ENCODE assay signal across 16 cellular contexts in genomic region chr10:22244855-22245254, GRCh38. TPM values are rescaled to one million over a fixed set of nuclear protein-coding genes. Genes with fewer than 3 reads are reported as not detected.
DNase-seq lines count a peak whose midpoint lies in the region; ATAC-seq, FAIRE-seq and TF ChIP-seq lines count a peak whose summit lies in the region.
"Had no signal": no experiment of that assay in that cellular context is flagged by ENCODE, and none has a peak within 500 bp of the region (broad histone marks: within the 10 kb centered on the region; RNA-seq: fewer than 3 reads in every experiment).

No MANE protein-coding gene starts in this region.

- H4K20me1 ChIP-seq in GM12878 (ENCODE audit: control insufficient read depth, insufficient read depth), result no peaks in the 10 kb centered on the region
- H4K20me1 ChIP-seq: BLaER1 treated with 17β-estradiol and CSF1 and Interleukin-3, amounts not matched to agents 10 nM and 100 nM had no signal

- no peak overlapping the region for H2AFZ ChIP-seq in GM12878 (ENCODE audit: control insufficient read depth, low read depth, low read length)

- FAIRE-seq in GM12878 (lab: Jason Lieb, UNC), result no peak

- peaks cover 5% of the 10 kb centered on the region for H3K9me3 Mint-ChIP-seq in activated CD8-positive, alpha-beta T cell treated with anti-CD3 and anti-CD28 coated beads for 36 hours
- no peaks in the 10 kb centered on the region for H3K9me3 Mint-ChIP-seq in activated CD8-positive, alpha-beta T cell treated with anti-CD3 and anti-CD28 coated beads, Interleukin-2, amount 10 ng/mL, durations not matched to agents 7 days and 5 days (ENCODE audit: insufficient read depth)

- H3K9me3 ChIP-seq in GM12878 (replicated peaks; ENCODE audit: control insufficient read depth, insufficient read depth, low read length), result no peaks in the 10 kb centered on the region

- H3K4me2 ChIP-seq in GM12878 (ENCODE audit: control insufficient read depth, insufficient read depth), result no peak overlapping the region
- H3K4me2 ChIP-seq: BLaER1 treated with 17β-estradiol and CSF1 and Interleukin-3, amounts not matched to agents 10 nM and 100 nM had no signal

- in situ Hi-C loops in GM12878 (cut with MboI), result no loop called here

- H3K36me3 Mint-ChIP-seq in activated CD8-positive, alpha-beta T cell treated with anti-CD3 and anti-CD28 coated beads for 36 hours (ENCODE audit: low read depth), result peaks cover 2% of the 10 kb centered on the region
- H3K36me3 Mint-ChIP-seq in activated CD8-positive, alpha-beta T cell treated with anti-CD3 and anti-CD28 coated beads, Interleukin-2, amount 10 ng/mL, durations not matched to agents 7 days and 5 days (ENCODE audit: low read depth), result no peaks in the 10 kb centered on the region
- H3K36me3 Mint-ChIP-seq: CD8-positive, alpha-beta T cell had no signal

- no peaks in the 10 kb centered on the region for H3K79me2 ChIP-seq in GM12878 (ENCODE audit: control insufficient read depth, insufficient read depth, low read length)

- H3K27ac Mint-ChIP-seq in activated CD8-positive, alpha-beta T cell treated with anti-CD3 and anti-CD28 coated beads for 36 hours, result no peak overlapping the region
- no peak overlapping the region for H3K27ac Mint-ChIP-seq in activated CD8-positive, alpha-beta T cell treated with anti-CD3 and anti-CD28 coated beads, Interleukin-2, amount 10 ng/mL, durations not matched to agents 7 days and 5 days
- H3K27ac Mint-ChIP-seq: CD8-positive, alpha-beta T cell had no signal

- H3K4me1 Mint-ChIP-seq in activated CD8-positive, alpha-beta T cell treated with anti-CD3 and anti-CD28 coated beads for 36 hours (ENCODE audit: low read depth), result peaks cover 34% of the 10 kb centered on the region
- peaks cover 19% of the 10 kb centered on the region for H3K4me1 Mint-ChIP-seq in activated CD8-positive, alpha-beta T cell treated with anti-CD3 and anti-CD28 coated beads, Interleukin-2, amount 10 ng/mL, durations not matched to agents 7 days and 5 days (ENCODE audit: low read depth)

- H3K27me3 ChIP-seq in GM12878 (replicated peaks in 1 of 2; ENCODE audit: control insufficient read depth in 2 of 2, insufficient read depth in 2 of 2, low read length in 1 of 2), result no peaks in the 10 kb centered on the region

- RAD21 ChIA-PET in GM12878 (lab: Charles Lee; ENCODE audit: unreplicated experiment), result no interaction called here

- no peaks in the 10 kb centered on the region for H3K36me3 ChIP-seq in GM12878 (ENCODE audit: control insufficient read depth in 2 of 2, insufficient read depth in 2 of 2, low read length in 1 of 2)
- H3K36me3 ChIP-seq: BLaER1 treated with 17β-estradiol and CSF1 and Interleukin-3, amounts not matched to agents 10 nM and 100 nM had no signal

- TF ChIP-seq EP300 in GM12878 (IDR thresholded peaks at IDR 0.05; ENCODE audit: borderline replicate concordance in 1 of 2, control insufficient read depth in 1 of 2, low read depth in 2 of 2, low read length in 2 of 2), result no peak

- no peak overlapping the region for H3K4me3 Mint-ChIP-seq in activated CD8-positive, alpha-beta T cell treated with anti-CD3 and anti-CD28 coated beads for 36 hours
- H3K4me3 Mint-ChIP-seq in activated CD8-positive, alpha-beta T cell treated with anti-CD3 and anti-CD28 coated beads, Interleukin-2, amount 10 ng/mL, durations not matched to agents 7 days and 5 days, result no peak overlapping the region
- H3K4me3 Mint-ChIP-seq: CD8-positive, alpha-beta T cell had no signal

- peaks cover 3% of the 10 kb centered on the region for H3K27me3 Mint-ChIP-seq in activated CD8-positive, alpha-beta T cell treated with anti-CD3 and anti-CD28 coated beads for 36 hours
- H3K27me3 Mint-ChIP-seq in activated CD8-positive, alpha-beta T cell treated with anti-CD3 and anti-CD28 coated beads, Interleukin-2, amount 10 ng/mL, durations not matched to agents 7 days and 5 days (ENCODE audit: low read depth), result peaks cover 5% of the 10 kb centered on the region

- TF ChIP-seq CTCF in activated CD8-positive, alpha-beta T cell treated with anti-CD3 and anti-CD28 coated beads for 36 hours (IDR thresholded peaks at IDR 0.05), result peak; percentile 32
- TF ChIP-seq CTCF in GM12878 (IDR thresholded peaks at IDR 0.05 in 2 of 3, conservative IDR thresholded peaks at IDR 0.05 in 1 of 3; ENCODE audit: control insufficient read depth in 2 of 3, extremely low read depth in 1 of 3, insufficient read depth in 1 of 3, low read depth in 3 of 3, low read length in 3 of 3), result 0 out of 6 replicates have a peak, but pooled peaks of 2 of the 3 experiments have one; percentile 1 to 8

- no peak for TF ChIP-seq RAD21 in GM12878 (IDR thresholded peaks at IDR 0.05; ENCODE audit: insufficient read depth, low read depth, low read length)

- no peak overlapping the region for H3K27ac ChIP-seq in GM12878 (ENCODE audit: control insufficient read depth, insufficient read depth)
- H3K27ac ChIP-seq: BLaER1 treated with 17β-estradiol and CSF1 and Interleukin-3, amounts not matched to agents 10 nM and 100 nM had no signal

- CTCF ChIA-PET in activated CD8-positive, alpha-beta T cell treated with anti-CD3 and anti-CD28 coated beads for 36 hours (lab: Charles Lee), result interaction anchor here (0.9 kb wide), 1 partner anchor 9 kb away, joined by 3 read pairs; no protein-coding TSS in a partner anchor
- CTCF ChIA-PET in activated CD8-positive, alpha-beta T cell treated with anti-CD3 and anti-CD28 coated beads, Interleukin-2, amount 10 ng/mL, durations not matched to agents 7 days and 5 days (lab: Charles Lee), result interaction anchor here (1.3 to 1.5 kb wide), 3 partner anchors 14 to 246 kb away, joined by 3 to 5 read pairs (median 3); no protein-coding TSS in a partner anchor
- CTCF ChIA-PET in GM12878 (lab: Yijun Ruan, JAX), result no interaction called here

- H3K4me1 ChIP-seq in GM12878 (ENCODE audit: control insufficient read depth, insufficient read depth, low read length), result no peaks in the 10 kb centered on the region

- TF ChIP-seq POLR2A in GM12878 (IDR thresholded peaks at IDR 0.05; ENCODE audit: low read depth, low read length), result no peak

- DNase-seq in activated CD8-positive, alpha-beta T cell treated with anti-CD3 and anti-CD28 coated beads for 36 hours, result no peak
- no peak for DNase-seq in activated CD8-positive, alpha-beta T cell treated with anti-CD3 and anti-CD28 coated beads, Interleukin-2, amount 10 ng/mL, durations not matched to agents 7 days and 5 days
- peak; percentile 34 for DNase-seq in OCI-M1 (lab: John Stamatoyannopoulos, UW)
- no peak for DNase-seq in GM12878 (ENCODE audit: low read depth, low spot score)
- no peak for DNase-seq in 8988T
- DNase-seq in NCI-H524 (lab: John Stamatoyannopoulos, UW), result no peak
- no peak for DNase-seq in dedifferentiated amniotic fluid mesenchymal stem cell (ENCODE audit: extremely low spot score)
- no peak for DNase-seq in ecto neural progenitor cell (ENCODE audit: low spot score)
- DNase-seq: CD8-positive, alpha-beta T cell; H7; NCI-H1105; NCI-H2081 treated with DMSO at 0.1 percent for 48 hours; NCI-H748 treated with DMSO at 0.1 percent for 48 hours had no signal

- SMC1A ChIA-PET in GM12878 (lab: Charles Lee; ENCODE audit: uncharacterized antibody, unreplicated experiment), result interaction anchor here (1.0 kb wide), 1 partner anchor 105 kb away, joined by 3 read pairs; no protein-coding TSS in a partner anchor

- BruUV-seq in GM12878 (replicated peaks; lab: Mats Ljungman, UMichigan), result no TSS peak

- ATAC-seq in activated CD8-positive, alpha-beta T cell treated with anti-CD3 and anti-CD28 coated beads for 36 hours, result no peak
- ATAC-seq in activated CD8-positive, alpha-beta T cell treated with anti-CD3 and anti-CD28 coated beads, Interleukin-2, amount 10 ng/mL, durations not matched to agents 7 days and 5 days, result no peak
- ATAC-seq in GM12878, result no peak
- ATAC-seq: CD8-positive, alpha-beta T cell had no signal

- H3K4me3 ChIP-seq in GM12878, result no peak overlapping the region
- H3K4me3 ChIP-seq: BLaER1 treated with 17β-estradiol and CSF1 and Interleukin-3, amounts not matched to agents 10 nM and 100 nM had no signal

- POLR2A ChIA-PET in activated CD8-positive, alpha-beta T cell treated with anti-CD3 and anti-CD28 coated beads for 36 hours (lab: Charles Lee), result interaction anchor here (1.1 to 1.5 kb wide), 2 partner anchors 15 to 78 kb away, joined by 3 to 4 read pairs; no protein-coding TSS in a partner anchor
- POLR2A ChIA-PET in activated CD8-positive, alpha-beta T cell treated with anti-CD3 and anti-CD28 coated beads, Interleukin-2, amount 10 ng/mL, durations not matched to agents 7 days and 5 days (lab: Charles Lee), result no interaction called here
- POLR2A ChIA-PET in GM12878 (lab: Charles Lee), result no interaction called here

- WGBS in GM12878 (ENCODE audit: insufficient coverage, insufficient replicate concordance, low lambda C conversion rate, missing lambda C conversion rate), result 43% methylated on average over 3 of the region's 3 CpGs

- intact Hi-C loops in activated CD8-positive, alpha-beta T cell treated with anti-CD3 and anti-CD28 coated beads for 36 hours (cut with micrococcal nuclease), result loop anchor here (5.0 kb wide), 1 partner anchor 243 kb away; the partner anchor contains the start of gene DNAJC1
- intact Hi-C loops in GM12878 (cut with micrococcal nuclease; ENCODE audit: unreplicated experiment), result no loop called here

- H3K9ac ChIP-seq in GM12878 (ENCODE audit: control insufficient read depth, insufficient read depth, low read length), result no peak overlapping the region
- H3K9ac ChIP-seq: BLaER1 treated with 17β-estradiol and CSF1 and Interleukin-3, amounts not matched to agents 10 nM and 100 nM had no signal

TF ChIP-seq in GM12878, 131 proteins besides CTCF, POLR2A, EP300 and RAD21 (continues in another document):
- no peak for TF ChIP-seq PAX5 (IDR thresholded peaks at IDR 0.05; ENCODE audit: borderline replicate concordance, low read depth, low read length)

RNA-seq across cellular contexts. Expression of gene EBLN1, which starts 27.0 kb away (rescaled TPM):
- not detected for total RNA-seq in activated CD8-positive, alpha-beta T cell treated with anti-CD3 and anti-CD28 coated beads for 36 hours
- not detected for total RNA-seq in activated CD8-positive, alpha-beta T cell treated with anti-CD3 and anti-CD28 coated beads, Interleukin-2, amount 10 ng/mL, durations not matched to agents 7 days and 5 days
- total RNA-seq in GM12878 (2013; cell fraction: nucleolus; rRNA removed), result not detected in 2 replicates
- total RNA-seq in GM12878 (2014; rRNA removed), result not detected in 2 replicates
- not detected in 2 replicates for total RNA-seq in GM12878 (2014; rRNA removed; fragmentation: Illumina TruSeq; extraction: Trizol)
- not detected in 2 replicates for total RNA-seq in GM12878 (2021)
- polyA plus RNA-seq in GM12878 (2011; ENCODE audit: low read depth), result not detected
- polyA plus RNA-seq in GM12878 (2011; rRNA removed), result not detected in 2 replicates
- not detected in 2 replicates for polyA plus RNA-seq in GM12878 (2011; cell fraction: cytosol; rRNA removed)
- not detected in 2 replicates for polyA plus RNA-seq in GM12878 (2011; cell fraction: nucleus; rRNA removed)
- polyA plus RNA-seq in GM12878 (2012), result not detected in 2 replicates
- not detected in 2 replicates for polyA plus RNA-seq in GM12878 (2014; fragmentation: Illumina TruSeq; extraction: Trizol)
- not detected for polyA plus RNA-seq in GM12878 (2014; fragmentation: Nextera tagmentation; extraction: Ambion mirVana)
- not detected in 2 replicates for polyA plus RNA-seq in GM12878 (2014; rRNA removed)
- polyA plus RNA-seq in GM12878 (2016; fragmentation: Nextera tagmentation; extraction: Ambion mirVana), result not detected
- polyA minus RNA-seq in GM12878 (2011; rRNA and poly(A)+ RNA removed), result not detected in 2 replicates
- not detected in 2 replicates for polyA minus RNA-seq in GM12878 (2011; cell fraction: cytosol; rRNA and poly(A)+ RNA removed)
- not detected in 2 replicates for polyA minus RNA-seq in GM12878 (2011; cell fraction: nucleus; rRNA and poly(A)+ RNA removed)
- total RNA-seq: A172; CD8-positive, alpha-beta T cell; H7; NCI-H460 had no signal
